In genomic region chr7:95213809-95214492, GRCh38 we compare ENCODE assay signal across 14 cellular contexts.
DNase-seq lines count a peak whose midpoint lies in the region; ATAC-seq and TF ChIP-seq lines count a peak whose summit lies in the region.
"Had no signal": no experiment of that assay in that cellular context is flagged by ENCODE, and none has a peak within 500 bp of the region (broad histone marks: within the 10 kb centered on the region; RNA-seq: fewer than 3 reads in every experiment).

No MANE protein-coding gene starts in this region.

- in situ Hi-C loops in G401 (cut with HindIII; ENCODE audit: low sequenced_read_pairs), result no loop called here

- no peaks in the 10 kb centered on the region for H3F3A ChIP-seq in SK-N-SH (replicated peaks; ENCODE audit: insufficient read depth)

- TF ChIP-seq CTCF in heart left ventricle (IDR thresholded peaks at IDR 0.05) (no peak), psoas muscle (IDR thresholded peaks at IDR 0.05) (no peak), SK-N-SH (IDR thresholded peaks at IDR 0.05) (no peak)

- H3K36me3 ChIP-seq in heart left ventricle (no peaks in the 10 kb centered on the region), psoas muscle (ENCODE audit: insufficient read depth in 1 of 2, low read depth in 1 of 2) (no peaks in the 10 kb centered on the region), SK-N-SH (replicated peaks in 1 of 2; ENCODE audit: control insufficient read depth in 1 of 2, insufficient read depth in 2 of 2, low read length in 1 of 2) (no peaks in the 10 kb centered on the region)

- no peak overlapping the region for H2AFZ ChIP-seq in SK-N-SH (ENCODE audit: low read depth)

- peaks cover 0 to 16% (median 0%) of the 10 kb centered on the region in 12 donors for H3K9me3 ChIP-seq in heart left ventricle
- H3K9me3 ChIP-seq in psoas muscle, result no peaks in the 10 kb centered on the region
- H3K9me3 ChIP-seq in SK-N-SH, result no peaks in the 10 kb centered on the region

- H3K27me3 ChIP-seq in heart left ventricle (no peaks in the 10 kb centered on the region), psoas muscle (ENCODE audit: insufficient read depth in 3 of 3, low read length in 2 of 3) (no peaks in the 10 kb centered on the region), SK-N-SH (ENCODE audit: insufficient read depth) (no peaks in the 10 kb centered on the region)

- 42 to 58% (median 51%) methylated on average over 6 of the region's 6 CpGs for WGBS in heart left ventricle, 4 donors
- 30 to 46% (median 36%) methylated on average over 6 of the region's 6 CpGs for WGBS in psoas muscle, 3 donors
- 45% methylated on average over 6 of the region's 6 CpGs for WGBS in SK-N-SH (ENCODE audit: low lambda C conversion rate)

- DNase-seq in AG20443 (ENCODE audit: low spot score), result peak; percentile 73
- peak; percentile 61 to 76 (median 70) for DNase-seq in heart left ventricle
- peak; percentile 78 to 90 for DNase-seq in psoas muscle
- no peak for DNase-seq in SK-N-SH
- DNase-seq in SKM-1 (lab: John Stamatoyannopoulos, UW; ENCODE audit: unreplicated experiment), result no peak
- DNase-seq in G401 (ENCODE audit: low spot score), result no peak
- no peak for DNase-seq in OCI-M2 (lab: John Stamatoyannopoulos, UW; ENCODE audit: unreplicated experiment)
- DNase-seq: activated gamma-delta T cell treated with Interleukin-2 at 50 U/mL for 16 hours, endodermal cell, kidney, NCI-H187 treated with DMSO at 0.1 percent for 48 hours, retina had no signal

- no peak overlapping the region for H3K4me2 ChIP-seq in SK-N-SH

- no peak overlapping the region for H3K4me3 ChIP-seq in heart left ventricle
- H3K4me3 ChIP-seq in psoas muscle, result no peak overlapping the region
- H3K4me3 ChIP-seq in SK-N-SH (ENCODE audit: low read depth in 2 of 2, low read length in 1 of 2), result no peak overlapping the region

- no peaks in the 10 kb centered on the region for H4K20me1 ChIP-seq in SK-N-SH (ENCODE audit: insufficient read depth)

- ATAC-seq in heart left ventricle (peak; percentile 71 to 98 (median 91)), psoas muscle (peak; percentile 71 to 87 (median 82))

- POLR2A ChIA-PET in SK-N-SH (lab: Yijun Ruan, JAX), result no interaction called here

- H3K27ac ChIP-seq in angular gyrus (ENCODE audit: low read depth, low read length) (peak overlapping the region; percentile 39), heart left ventricle (peak overlapping the region in 3 of 12 donors; percentile 29 to 34 (median 32)), psoas muscle (peak overlapping the region; percentile 8), SK-N-SH (ENCODE audit: low read depth in 2 of 2, low read length in 1 of 2) (no peak overlapping the region)
- H3K27ac ChIP-seq: RWPE1 had no signal

- CTCF ChIA-PET in SK-N-SH (lab: Yijun Ruan, JAX), result no interaction called here

- TF ChIP-seq RAD21 in SK-N-SH (IDR thresholded peaks at IDR 0.05; ENCODE audit: low read length), result no peak

- intact Hi-C loops in heart left ventricle (cut with DNase I), result no loop called here
- intact Hi-C loops in psoas muscle (cut with DNase I), result no loop called here

- H3K9me2 ChIP-seq in SK-N-SH, result no peaks in the 10 kb centered on the region

- no peak for TF ChIP-seq POLR2A in heart left ventricle (IDR thresholded peaks at IDR 0.05)

- peaks cover 0 to 13% (median 0%) of the 10 kb centered on the region in 12 donors for H3K4me1 ChIP-seq in heart left ventricle
- no peaks in the 10 kb centered on the region for H3K4me1 ChIP-seq in psoas muscle
- H3K4me1 ChIP-seq in SK-N-SH (ENCODE audit: control insufficient read depth in 1 of 2, insufficient read depth in 2 of 2, low read depth in 1 of 2, low read length in 1 of 2), result no peaks in the 10 kb centered on the region

- no peak overlapping the region for H3K9ac ChIP-seq in SK-N-SH

- TF ChIP-seq EP300 in SK-N-SH (IDR thresholded peaks at IDR 0.05; ENCODE audit: borderline replicate concordance in 1 of 2, low read depth in 1 of 2, low read length in 1 of 2), result no peak

- no peaks in the 10 kb centered on the region for H3K79me2 ChIP-seq in SK-N-SH (ENCODE audit: insufficient read depth)

TF ChIP-seq in SK-N-SH, 30 proteins besides CTCF, POLR2A, EP300 and RAD21:
- TF ChIP-seq JUND (IDR thresholded peaks at IDR 0.05) (no peak), FOXJ3 (CRISPR knock-in tag; IDR thresholded peaks at IDR 0.05) (no peak), MXI1 (IDR thresholded peaks at IDR 0.05; ENCODE audit: low read depth, low read length) (no peak), ZBTB33 (IDR thresholded peaks at IDR 0.05; ENCODE audit: borderline replicate concordance, low read depth) (no peak), MEF2A (IDR thresholded peaks at IDR 0.05; ENCODE audit: borderline replicate concordance, low read depth) (no peak), POLR2AphosphoS5 (IDR thresholded peaks at IDR 0.05; ENCODE audit: low read depth, low read length) (no peak), SMC3 (IDR thresholded peaks at IDR 0.05; ENCODE audit: low read depth, low read length) (no peak), YY1 (IDR thresholded peaks at IDR 0.05; ENCODE audit: low read depth) (no peak), ELF1 (IDR thresholded peaks at IDR 0.05) (no peak)
- TF ChIP-seq, protein P1, sequence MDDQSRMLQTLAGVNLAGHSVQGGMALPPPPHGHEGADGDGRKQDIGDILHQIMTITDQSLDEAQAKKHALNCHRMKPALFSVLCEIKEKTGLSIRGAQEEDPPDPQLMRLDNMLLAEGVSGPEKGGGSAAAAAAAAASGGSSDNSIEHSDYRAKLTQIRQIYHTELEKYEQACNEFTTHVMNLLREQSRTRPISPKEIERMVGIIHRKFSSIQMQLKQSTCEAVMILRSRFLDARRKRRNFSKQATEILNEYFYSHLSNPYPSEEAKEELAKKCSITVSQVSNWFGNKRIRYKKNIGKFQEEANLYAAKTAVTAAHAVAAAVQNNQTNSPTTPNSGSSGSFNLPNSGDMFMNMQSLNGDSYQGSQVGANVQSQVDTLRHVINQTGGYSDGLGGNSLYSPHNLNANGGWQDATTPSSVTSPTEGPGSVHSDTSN (IDR thresholded peaks at IDR 0.05), result no peak
- TF ChIP-seq, protein P2, sequence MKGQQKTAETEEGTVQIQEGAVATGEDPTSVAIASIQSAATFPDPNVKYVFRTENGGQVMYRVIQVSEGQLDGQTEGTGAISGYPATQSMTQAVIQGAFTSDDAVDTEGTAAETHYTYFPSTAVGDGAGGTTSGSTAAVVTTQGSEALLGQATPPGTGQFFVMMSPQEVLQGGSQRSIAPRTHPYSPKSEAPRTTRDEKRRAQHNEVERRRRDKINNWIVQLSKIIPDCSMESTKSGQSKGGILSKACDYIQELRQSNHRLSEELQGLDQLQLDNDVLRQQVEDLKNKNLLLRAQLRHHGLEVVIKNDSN (IDR thresholded peaks at IDR 0.05; ENCODE audit: borderline replicate concordance, low read depth), result no peak
- TF ChIP-seq, protein P3, sequence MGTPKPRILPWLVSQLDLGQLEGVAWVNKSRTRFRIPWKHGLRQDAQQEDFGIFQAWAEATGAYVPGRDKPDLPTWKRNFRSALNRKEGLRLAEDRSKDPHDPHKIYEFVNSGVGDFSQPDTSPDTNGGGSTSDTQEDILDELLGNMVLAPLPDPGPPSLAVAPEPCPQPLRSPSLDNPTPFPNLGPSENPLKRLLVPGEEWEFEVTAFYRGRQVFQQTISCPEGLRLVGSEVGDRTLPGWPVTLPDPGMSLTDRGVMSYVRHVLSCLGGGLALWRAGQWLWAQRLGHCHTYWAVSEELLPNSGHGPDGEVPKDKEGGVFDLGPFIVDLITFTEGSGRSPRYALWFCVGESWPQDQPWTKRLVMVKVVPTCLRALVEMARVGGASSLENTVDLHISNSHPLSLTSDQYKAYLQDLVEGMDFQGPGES (IDR thresholded peaks at IDR 0.05; ENCODE audit: low read depth, low read length), result no peak

Comparison
In these comparisons a context has a peak if more than half of its experiments do, and no peak if none do; other contexts are left out.
1. DNase-seq: peak in AG20443 (single experiment), heart left ventricle (5 of 5) and psoas muscle (2 of 2); none in SK-N-SH (single experiment), SKM-1 (single experiment), G401 (single experiment) and OCI-M2 (single experiment).
2. H3K27ac ChIP-seq: peak in angular gyrus (single experiment) and psoas muscle (single experiment); none in SK-N-SH (0 of 2).